1 cellular context compared by ENCODE assay signal in genomic region chr3:8501388-8502131, GRCh38.
A peak's percentile ranks its signal among the peaks of the same experiment; 100 is the strongest.
TF ChIP-seq lines count a peak whose summit lies in the region.

Gene LMCD1 (plus strand): TSS chr3:8501823. CDS start chr3:8501939, 116 bp downstream.

TF ChIP-seq in HEK293, 187 proteins besides CTCF, POLR2A, EP300 and RAD21 (continued from another document and continues in another):
- no peak for TF ChIP-seq PRDM6 (tag by site-specific recombination; IDR thresholded peaks at IDR 0.05)
- peak; percentile 88 for TF ChIP-seq ZNF629 (tag by site-specific recombination; IDR thresholded peaks at IDR 0.05)
- no peak for TF ChIP-seq HOXA7 (CRISPR knock-in tag; IDR thresholded peaks at IDR 0.05; ENCODE audit: borderline replicate concordance)
- TF ChIP-seq ZSCAN5A (tag by site-specific recombination; IDR thresholded peaks at IDR 0.05): no peak
- no peak for TF ChIP-seq GLI2 (tag by site-specific recombination; IDR thresholded peaks at IDR 0.05; ENCODE audit: borderline replicate concordance, low read depth)
- no peak for TF ChIP-seq ZFP37 (tag by site-specific recombination; IDR thresholded peaks at IDR 0.05)
- no peak for TF ChIP-seq ZNF280D (tag by site-specific recombination; IDR thresholded peaks at IDR 0.05)
- peak; percentile 29; the same call in 1 of the 2 replicates for TF ChIP-seq ZFHX2 (tag by site-specific recombination; conservative IDR thresholded peaks at IDR 0.05)
- peak; percentile 84 for TF ChIP-seq ZNF335 (tag by site-specific recombination; conservative IDR thresholded peaks at IDR 0.05)
- no peak for TF ChIP-seq TCF7L2 (IDR thresholded peaks at IDR 0.05; ENCODE audit: borderline replicate concordance, low read depth, low read length)
- TF ChIP-seq ZBTB48 (tag by site-specific recombination; IDR thresholded peaks at IDR 0.05): peak; percentile 88
- TF ChIP-seq ZNF548 (tag by site-specific recombination; IDR thresholded peaks at IDR 0.05): peak; percentile 77; the same call in 1 of the 2 replicates
- TF ChIP-seq PRDM4 (tag by site-specific recombination; IDR thresholded peaks at IDR 0.05): no peak
- TF ChIP-seq PATZ1 (tag by site-specific recombination; IDR thresholded peaks at IDR 0.05): peak; percentile 87
- peak; percentile 89 for TF ChIP-seq ZBTB20 (tag by site-specific recombination; IDR thresholded peaks at IDR 0.05)
- no peak for TF ChIP-seq REPIN1 (tag by site-specific recombination; IDR thresholded peaks at IDR 0.05; ENCODE audit: low read depth)
- TF ChIP-seq ZSCAN18 (tag by site-specific recombination; IDR thresholded peaks at IDR 0.05): no peak
- TF ChIP-seq ZNF248 (tag by site-specific recombination; IDR thresholded peaks at IDR 0.05): no peak
- TF ChIP-seq ZNF280C (tag by site-specific recombination; IDR thresholded peaks at IDR 0.05): no peak
- no peak for TF ChIP-seq ZNF777 (tag by site-specific recombination; IDR thresholded peaks at IDR 0.05; ENCODE audit: borderline replicate concordance)
- TF ChIP-seq ZNF292 (tag by site-specific recombination; IDR thresholded peaks at IDR 0.05; ENCODE audit: borderline replicate concordance, low read depth): no peak
- no peak for TF ChIP-seq PRDM1 (tag by site-specific recombination; IDR thresholded peaks at IDR 0.05)
- no peak for TF ChIP-seq ZNF221 (tag by site-specific recombination; IDR thresholded peaks at IDR 0.05; ENCODE audit: borderline replicate concordance)
- TF ChIP-seq RBAK (tag by site-specific recombination; IDR thresholded peaks at IDR 0.05): no peak
- TF ChIP-seq OSR2 (tag by site-specific recombination; IDR thresholded peaks at IDR 0.05): 0 out of 2 replicates have a peak, but pooled peaks have one; percentile 23
- no peak for TF ChIP-seq KLF7 (tag by site-specific recombination; IDR thresholded peaks at IDR 0.05; ENCODE audit: borderline replicate concordance)
- no peak for TF ChIP-seq ZNF19 (tag by site-specific recombination; IDR thresholded peaks at IDR 0.05; ENCODE audit: low read depth)
- peak; percentile 63; the same call in 1 of the 2 replicates for TF ChIP-seq KLF10 (tag by site-specific recombination; IDR thresholded peaks at IDR 0.05)
- TF ChIP-seq ZNF658 (tag by site-specific recombination; IDR thresholded peaks at IDR 0.05): no peak
- TF ChIP-seq ZNF639 (tag by site-specific recombination; IDR thresholded peaks at IDR 0.05): no peak
- no peak for TF ChIP-seq ZNF837 (tag by site-specific recombination; IDR thresholded peaks at IDR 0.05)
- TF ChIP-seq ZNF701 (tag by site-specific recombination; IDR thresholded peaks at IDR 0.05): no peak
- no peak for TF ChIP-seq ZNF354C (tag by site-specific recombination; IDR thresholded peaks at IDR 0.05; ENCODE audit: borderline replicate concordance, low read depth)
- peak; percentile 49 for TF ChIP-seq ZNF561 (tag by site-specific recombination; IDR thresholded peaks at IDR 0.05; ENCODE audit: borderline replicate concordance)
- no peak for TF ChIP-seq ZNF10 (tag by site-specific recombination; IDR thresholded peaks at IDR 0.05)
- TF ChIP-seq ZNF174 (tag by site-specific recombination; IDR thresholded peaks at IDR 0.05): no peak
- no peak for TF ChIP-seq ZFP3 (tag by site-specific recombination; IDR thresholded peaks at IDR 0.05; ENCODE audit: low read depth)
- no peak for TF ChIP-seq ZNF645 (tag by site-specific recombination; IDR thresholded peaks at IDR 0.05)
- peak; percentile 74 for TF ChIP-seq SP3 (tag by site-specific recombination; IDR thresholded peaks at IDR 0.05)
- no peak for TF ChIP-seq ZSCAN16 (tag by site-specific recombination; IDR thresholded peaks at IDR 0.05)
- no peak for TF ChIP-seq ZNF121 (tag by site-specific recombination; IDR thresholded peaks at IDR 0.05)
- TF ChIP-seq ZNF830 (tag by site-specific recombination; IDR thresholded peaks at IDR 0.05; ENCODE audit: low read depth): no peak
- peak; percentile 60 for TF ChIP-seq IKZF3 (tag by site-specific recombination; IDR thresholded peaks at IDR 0.05)
- peak; percentile 67 for TF ChIP-seq KLF1 (tag by site-specific recombination; IDR thresholded peaks at IDR 0.05)
- peak; percentile 91; the same call in 1 of the 2 replicates for TF ChIP-seq ZNF610 (tag by site-specific recombination; IDR thresholded peaks at IDR 0.05; ENCODE audit: borderline replicate concordance)
- TF ChIP-seq ZBTB26 (tag by site-specific recombination; optimal IDR thresholded peaks at IDR 0.05): peak; percentile 94
